ENCODE assay signal across 1 cellular context in the genomic region with DNA sequence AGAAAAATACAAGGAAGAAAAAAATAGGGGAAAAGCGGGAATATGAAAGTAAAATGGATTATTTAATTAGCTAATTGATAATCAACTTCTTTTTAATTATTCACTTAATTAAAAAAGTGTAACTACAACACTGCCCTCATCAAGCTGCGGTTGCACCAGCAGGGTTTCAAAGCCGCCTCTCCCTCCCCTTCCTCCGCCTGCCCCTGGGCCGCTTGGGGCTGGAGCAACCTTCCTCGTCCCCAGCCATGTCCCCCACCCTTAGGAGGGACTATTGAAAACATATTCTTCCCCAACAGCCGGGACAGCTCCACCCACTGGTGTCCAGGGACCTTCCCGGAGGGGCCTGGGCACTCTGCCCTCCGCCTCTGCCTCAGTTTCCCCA.
TF ChIP-seq lines count a peak whose summit lies in the region.

No MANE protein-coding gene starts in this region.

TF ChIP-seq in IMR-90, 13 proteins besides CTCF, POLR2A, EP300 and RAD21 (continued from another document):
- TF ChIP-seq CHD1 (IDR thresholded peaks at IDR 0.05; ENCODE audit: low read depth, low read length) (no peak), MAFK (IDR thresholded peaks at IDR 0.05; ENCODE audit: low read depth, low read length) (no peak), CEBPB (IDR thresholded peaks at IDR 0.05; ENCODE audit: low read depth, low read length) (no peak), MAZ (IDR thresholded peaks at IDR 0.05; ENCODE audit: borderline replicate concordance, low read depth, low read length) (no peak), RCOR1 (IDR thresholded peaks at IDR 0.05; ENCODE audit: insufficient replicate concordance, low read length) (no peak), MXI1 (IDR thresholded peaks at IDR 0.05; ENCODE audit: borderline replicate concordance, low read depth, low read length) (no peak), NFE2L2 (IDR thresholded peaks at IDR 0.05; ENCODE audit: low read depth, low read length) (no peak), SMC3 (IDR thresholded peaks at IDR 0.05; ENCODE audit: low read depth, low read length) (no peak), FOS (IDR thresholded peaks at IDR 0.05; ENCODE audit: low read depth, low read length) (no peak), BHLHE40 (IDR thresholded peaks at IDR 0.05; ENCODE audit: low read depth, low read length) (no peak)
- TF ChIP-seq, protein P1, sequence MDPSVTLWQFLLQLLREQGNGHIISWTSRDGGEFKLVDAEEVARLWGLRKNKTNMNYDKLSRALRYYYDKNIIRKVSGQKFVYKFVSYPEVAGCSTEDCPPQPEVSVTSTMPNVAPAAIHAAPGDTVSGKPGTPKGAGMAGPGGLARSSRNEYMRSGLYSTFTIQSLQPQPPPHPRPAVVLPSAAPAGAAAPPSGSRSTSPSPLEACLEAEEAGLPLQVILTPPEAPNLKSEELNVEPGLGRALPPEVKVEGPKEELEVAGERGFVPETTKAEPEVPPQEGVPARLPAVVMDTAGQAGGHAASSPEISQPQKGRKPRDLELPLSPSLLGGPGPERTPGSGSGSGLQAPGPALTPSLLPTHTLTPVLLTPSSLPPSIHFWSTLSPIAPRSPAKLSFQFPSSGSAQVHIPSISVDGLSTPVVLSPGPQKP (IDR thresholded peaks at IDR 0.05; ENCODE audit: borderline replicate concordance, low read depth, low read length) = no peak
- TF ChIP-seq, protein P2, sequence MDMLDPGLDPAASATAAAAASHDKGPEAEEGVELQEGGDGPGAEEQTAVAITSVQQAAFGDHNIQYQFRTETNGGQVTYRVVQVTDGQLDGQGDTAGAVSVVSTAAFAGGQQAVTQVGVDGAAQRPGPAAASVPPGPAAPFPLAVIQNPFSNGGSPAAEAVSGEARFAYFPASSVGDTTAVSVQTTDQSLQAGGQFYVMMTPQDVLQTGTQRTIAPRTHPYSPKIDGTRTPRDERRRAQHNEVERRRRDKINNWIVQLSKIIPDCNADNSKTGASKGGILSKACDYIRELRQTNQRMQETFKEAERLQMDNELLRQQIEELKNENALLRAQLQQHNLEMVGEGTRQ (IDR thresholded peaks at IDR 0.05; ENCODE audit: low read depth, low read length) = no peak
